ENCODE assay signal across 24 cellular contexts in genomic region chr17:46197526-46197925, GRCh38. TPM values are rescaled to one million over a fixed set of nuclear protein-coding genes. Genes with fewer than 3 reads are reported as not detected.
DNase-seq lines count a peak whose midpoint lies in the region; ATAC-seq and TF ChIP-seq lines count a peak whose summit lies in the region.
"Had no signal": no experiment of that assay in that cellular context is flagged by ENCODE, and none has a peak within 500 bp of the region (broad histone marks: within the 10 kb centered on the region; RNA-seq: fewer than 3 reads in every experiment).

No MANE protein-coding gene starts in this region.

- 83% methylated on average over 6 of the region's 6 CpGs for WGBS in lower leg skin, 2 donors

- no peaks in the 10 kb centered on the region for H3K9me3 ChIP-seq in CD8-positive, alpha-beta T cell (ENCODE audit: low read length)
- H3K9me3 ChIP-seq in naive thymus-derived CD4-positive, alpha-beta T cell (ENCODE audit: control insufficient read depth in 2 of 3, low read length in 3 of 3): no peaks in the 10 kb centered on the region
- H3K9me3 ChIP-seq in MG63 (no peaks in the 10 kb centered on the region), A673 (ENCODE audit: low read depth, low read length, poor library complexity, severe bottlenecking) (no peaks in the 10 kb centered on the region)
- H3K9me3 ChIP-seq: adrenal gland, esophagus muscularis mucosa, ovary, spleen, uterus had no signal

- no TSS peak for BruUV-seq in A673 (replicated peaks; lab: Mats Ljungman, UMichigan)

- no peak for TF ChIP-seq CTCF in CD8-positive, alpha-beta T cell (IDR thresholded peaks at IDR 0.05)
- TF ChIP-seq CTCF in activated CD8-positive, alpha-beta T cell treated with anti-CD3 and anti-CD28 coated beads for 36 hours (IDR thresholded peaks at IDR 0.05): no peak
- TF ChIP-seq CTCF in lower leg skin (IDR thresholded peaks at IDR 0.05) (no peak), A673 (conservative IDR thresholded peaks at IDR 0.05; ENCODE audit: low read depth, low read length) (no peak)

- no peak for ATAC-seq in activated T-cell treated with anti-CD3 and anti-CD28 coated beads, Interleukin-2, amount 50 U/mL, for 4 hours
- no peak for ATAC-seq in CD8-positive, alpha-beta T cell
- ATAC-seq in activated CD8-positive, alpha-beta T cell treated with anti-CD3 and anti-CD28 coated beads for 36 hours: no peak
- no peak for ATAC-seq in naive thymus-derived CD4-positive, alpha-beta T cell
- ATAC-seq: left lobe of liver; stimulated activated memory B cell treated with anti-CD40 and anti-IgM and Interleukin-4, amounts not matched to agents 10 μg/mL and 1 μg/mL and 100 μg/mL, for 72 hours had no signal

- intact Hi-C loops in CD8-positive, alpha-beta T cell (cut with DNase I, micrococcal nuclease): loop anchor here in 1 of 2 experiments (10.0 kb wide), 1 partner anchor 727 kb away; the partner anchor contains the start of gene GOSR2
- intact Hi-C loops in activated CD8-positive, alpha-beta T cell treated with anti-CD3 and anti-CD28 coated beads for 36 hours (cut with micrococcal nuclease): no loop called here
- intact Hi-C loops in naive thymus-derived CD4-positive, alpha-beta T cell (cut with micrococcal nuclease): loop anchor here in 1 of 2 donors (10.0 kb wide), 1 partner anchor 883 kb away; the partner anchor contains the start of gene MAP3K14
- intact Hi-C loops in lower leg skin (cut with DNase I; ENCODE audit: low total_unique reads) (no loop called here), A673 (cut with micrococcal nuclease; ENCODE audit: unreplicated experiment) (loop anchor here (10.0 kb wide), 1 partner anchor 153 kb away; no protein-coding TSS in a partner anchor)

- peaks cover 9% of the 10 kb centered on the region for H3K36me3 Mint-ChIP-seq in activated T-cell treated with anti-CD3 and anti-CD28 coated beads, Interleukin-2, amount 50 U/mL, for 24 hours (ENCODE audit: low read depth)
- peaks cover 5% of the 10 kb centered on the region for H3K36me3 Mint-ChIP-seq in activated T-cell treated with anti-CD3 and anti-CD28 coated beads, Interleukin-2, amount 50 U/mL, for 4 hours (ENCODE audit: insufficient read depth)
- peaks cover 4% of the 10 kb centered on the region for H3K36me3 Mint-ChIP-seq in CD8-positive, alpha-beta T cell
- H3K36me3 Mint-ChIP-seq in activated CD8-positive, alpha-beta T cell treated with anti-CD3 and anti-CD28 coated beads for 36 hours (ENCODE audit: low read depth): peaks cover 9% of the 10 kb centered on the region
- peaks cover 0 to 15% (median 4%) of the 10 kb centered on the region in 5 donors for H3K36me3 Mint-ChIP-seq in naive thymus-derived CD4-positive, alpha-beta T cell

- POLR2A ChIA-PET in CD8-positive, alpha-beta T cell (lab: Charles Lee): interaction anchor here (0.6 to 0.7 kb wide), 2 partner anchors 16 to 60 kb away, joined by 6 to 7 read pairs; no protein-coding TSS in a partner anchor
- POLR2A ChIA-PET in activated CD8-positive, alpha-beta T cell treated with anti-CD3 and anti-CD28 coated beads for 36 hours (lab: Charles Lee): interaction anchor here (0.6 kb wide), 1 partner anchor 46 kb away, joined by 4 read pairs; no protein-coding TSS in a partner anchor
- POLR2A ChIA-PET in naive thymus-derived CD4-positive, alpha-beta T cell (lab: Charles Lee): interaction anchor here (0.6 to 1.4 kb wide), 3 partner anchors 13 to 118 kb away, joined by 3 to 6 read pairs (median 3); no protein-coding TSS in a partner anchor
- POLR2A ChIA-PET in A673 (lab: Charles Lee; ENCODE audit: low non-redundant PET): no interaction called here

- no peaks in the 10 kb centered on the region for H3K27me3 ChIP-seq in CD8-positive, alpha-beta T cell (ENCODE audit: insufficient read depth, low read length)
- no peaks in the 10 kb centered on the region for H3K27me3 ChIP-seq in naive thymus-derived CD4-positive, alpha-beta T cell (ENCODE audit: control insufficient read depth in 2 of 2, insufficient read depth in 2 of 2, low read length in 2 of 2)
- no peaks in the 10 kb centered on the region for H3K27me3 ChIP-seq in MG63
- no peaks in the 10 kb centered on the region for H3K27me3 ChIP-seq in A673 (replicated peaks; ENCODE audit: insufficient read depth, low read depth, low read length, poor library complexity)
- H3K27me3 ChIP-seq: adrenal gland, brain microvascular endothelial cell, esophagus muscularis mucosa, ovary, spleen, uterus had no signal

- no peaks in the 10 kb centered on the region for H3K9me3 Mint-ChIP-seq in activated T-cell treated with anti-CD3 and anti-CD28 coated beads, Interleukin-2, amount 50 U/mL, for 24 hours
- H3K9me3 Mint-ChIP-seq in activated T-cell treated with anti-CD3 and anti-CD28 coated beads, Interleukin-2, amount 50 U/mL, for 4 hours: no peaks in the 10 kb centered on the region
- H3K9me3 Mint-ChIP-seq in CD8-positive, alpha-beta T cell: no peaks in the 10 kb centered on the region
- peaks cover 3% of the 10 kb centered on the region for H3K9me3 Mint-ChIP-seq in activated CD8-positive, alpha-beta T cell treated with anti-CD3 and anti-CD28 coated beads for 36 hours
- H3K9me3 Mint-ChIP-seq in naive thymus-derived CD4-positive, alpha-beta T cell: peaks cover 0 to under 1% (median 0%) of the 10 kb centered on the region in 11 donors
- H3K9me3 Mint-ChIP-seq: stimulated activated memory B cell treated with anti-CD40 and anti-IgM and Interleukin-4, amounts not matched to agents 10 μg/mL and 1 μg/mL and 100 μg/mL, for 72 hours had no signal

- H3K36me3 ChIP-seq in CD8-positive, alpha-beta T cell (ENCODE audit: insufficient read depth, low read length): no peaks in the 10 kb centered on the region
- peaks cover 0 to 6% (median 0%) of the 10 kb centered on the region in 3 experiments for H3K36me3 ChIP-seq in naive thymus-derived CD4-positive, alpha-beta T cell (ENCODE audit: control insufficient read depth in 2 of 3, insufficient read depth in 3 of 3, low read length in 3 of 3)
- peaks cover under 1% of the 10 kb centered on the region for H3K36me3 ChIP-seq in MG63
- H3K36me3 ChIP-seq in A673 (ENCODE audit: insufficient read depth, low read length, poor library complexity, severe bottlenecking): no peaks in the 10 kb centered on the region
- H3K36me3 ChIP-seq: adrenal gland, brain microvascular endothelial cell, ovary, uterus had no signal

- CTCF ChIA-PET in CD8-positive, alpha-beta T cell (lab: Charles Lee): interaction anchor here (3.3 kb wide), 1 partner anchor 15 kb away, joined by 25 read pairs; no protein-coding TSS in a partner anchor
- CTCF ChIA-PET in activated CD8-positive, alpha-beta T cell treated with anti-CD3 and anti-CD28 coated beads for 36 hours (lab: Charles Lee): no interaction called here
- CTCF ChIA-PET in naive thymus-derived CD4-positive, alpha-beta T cell (lab: Charles Lee): interaction anchor here (0.7 to 3.0 kb wide), 3 partner anchors 14 to 63 kb away, joined by 3 to 40 read pairs (median 4); no protein-coding TSS in a partner anchor
- CTCF ChIA-PET in A673 (lab: Charles Lee): no interaction called here

- H3K4me3 ChIP-seq in CD8-positive, alpha-beta T cell (ENCODE audit: low read depth, low read length): no peak overlapping the region
- no peak overlapping the region for H3K4me3 ChIP-seq in naive thymus-derived CD4-positive, alpha-beta T cell (ENCODE audit: low read length)
- H3K4me3 ChIP-seq in MG63: no peak overlapping the region
- no peak overlapping the region for H3K4me3 ChIP-seq in lower leg skin (ENCODE audit: low read depth, poor library complexity, severe bottlenecking)
- no peak overlapping the region for H3K4me3 ChIP-seq in A673 (ENCODE audit: low read depth, low read length, poor library complexity, severe bottlenecking)
- H3K4me3 ChIP-seq: adrenal gland, esophagus muscularis mucosa, ovary, spleen, uterus had no signal

- H3K4me1 ChIP-seq in CD8-positive, alpha-beta T cell (ENCODE audit: insufficient read depth, low read length): peaks cover 50% of the 10 kb centered on the region
- H3K4me1 ChIP-seq in naive thymus-derived CD4-positive, alpha-beta T cell (ENCODE audit: control insufficient read depth in 2 of 2, insufficient read depth in 2 of 2, low read length in 2 of 2): peaks cover 25 to 39% of the 10 kb centered on the region in 2 donors
- peaks cover 9% of the 10 kb centered on the region for H3K4me1 ChIP-seq in A673 (ENCODE audit: insufficient read depth, low read length, poor library complexity, severe bottlenecking)

- H3K4me1 Mint-ChIP-seq in activated T-cell treated with anti-CD3 and anti-CD28 coated beads, Interleukin-2, amount 50 U/mL, for 24 hours (ENCODE audit: low read depth): peaks cover 58% of the 10 kb centered on the region
- peaks cover 62% of the 10 kb centered on the region for H3K4me1 Mint-ChIP-seq in activated T-cell treated with anti-CD3 and anti-CD28 coated beads, Interleukin-2, amount 50 U/mL, for 4 hours (ENCODE audit: low read depth)
- peaks cover 63% of the 10 kb centered on the region for H3K4me1 Mint-ChIP-seq in CD8-positive, alpha-beta T cell (ENCODE audit: low read depth)
- H3K4me1 Mint-ChIP-seq in activated CD8-positive, alpha-beta T cell treated with anti-CD3 and anti-CD28 coated beads for 36 hours (ENCODE audit: low read depth): peaks cover 51% of the 10 kb centered on the region
- peaks cover 37 to 83% (median 75%) of the 10 kb centered on the region in 7 donors for H3K4me1 Mint-ChIP-seq in naive thymus-derived CD4-positive, alpha-beta T cell

- H3K27me3 Mint-ChIP-seq in activated T-cell treated with anti-CD3 and anti-CD28 coated beads, Interleukin-2, amount 50 U/mL, for 24 hours: no peaks in the 10 kb centered on the region
- H3K27me3 Mint-ChIP-seq in activated T-cell treated with anti-CD3 and anti-CD28 coated beads, Interleukin-2, amount 50 U/mL, for 4 hours (ENCODE audit: low read depth): no peaks in the 10 kb centered on the region
- H3K27me3 Mint-ChIP-seq in CD8-positive, alpha-beta T cell (ENCODE audit: low read depth): no peaks in the 10 kb centered on the region
- H3K27me3 Mint-ChIP-seq in activated CD8-positive, alpha-beta T cell treated with anti-CD3 and anti-CD28 coated beads for 36 hours: no peaks in the 10 kb centered on the region
- H3K27me3 Mint-ChIP-seq in naive thymus-derived CD4-positive, alpha-beta T cell: no peaks in the 10 kb centered on the region
- H3K27me3 Mint-ChIP-seq: stimulated activated memory B cell treated with anti-CD40 and anti-IgM and Interleukin-4, amounts not matched to agents 10 μg/mL and 1 μg/mL and 100 μg/mL, for 72 hours had no signal

- H3K27ac Mint-ChIP-seq in activated T-cell treated with anti-CD3 and anti-CD28 coated beads, Interleukin-2, amount 50 U/mL, for 24 hours: peak overlapping the region; percentile 71
- peak overlapping the region; percentile 85 for H3K27ac Mint-ChIP-seq in CD8-positive, alpha-beta T cell
- H3K27ac Mint-ChIP-seq in activated CD8-positive, alpha-beta T cell treated with anti-CD3 and anti-CD28 coated beads for 36 hours: peak overlapping the region; percentile 75
- H3K27ac Mint-ChIP-seq in naive thymus-derived CD4-positive, alpha-beta T cell: peak overlapping the region; percentile 62 to 100 (median 93)
- H3K27ac Mint-ChIP-seq: stimulated activated memory B cell treated with anti-CD40 and anti-IgM and Interleukin-4, amounts not matched to agents 10 μg/mL and 1 μg/mL and 100 μg/mL, for 72 hours had no signal

- TF ChIP-seq POLR2A in lower leg skin (IDR thresholded peaks at IDR 0.05): no peak

- H3K4me3 Mint-ChIP-seq in activated T-cell treated with anti-CD3 and anti-CD28 coated beads, Interleukin-2, amount 50 U/mL, for 24 hours: no peak overlapping the region
- H3K4me3 Mint-ChIP-seq in activated T-cell treated with anti-CD3 and anti-CD28 coated beads, Interleukin-2, amount 50 U/mL, for 4 hours: no peak overlapping the region
- H3K4me3 Mint-ChIP-seq in CD8-positive, alpha-beta T cell: peak overlapping the region; percentile 35
- no peak overlapping the region for H3K4me3 Mint-ChIP-seq in activated CD8-positive, alpha-beta T cell treated with anti-CD3 and anti-CD28 coated beads for 36 hours
- H3K4me3 Mint-ChIP-seq in naive thymus-derived CD4-positive, alpha-beta T cell: peak overlapping the region; percentile 9 to 75 (median 54)
- H3K4me3 Mint-ChIP-seq: stimulated activated memory B cell treated with anti-CD40 and anti-IgM and Interleukin-4, amounts not matched to agents 10 μg/mL and 1 μg/mL and 100 μg/mL, for 72 hours had no signal

- peak overlapping the region; percentile 12 for H3K27ac ChIP-seq in CD8-positive, alpha-beta T cell (ENCODE audit: low read depth, low read length)
- H3K27ac ChIP-seq in naive thymus-derived CD4-positive, alpha-beta T cell (ENCODE audit: low read depth, low read length): peak overlapping the region; percentile 93
- no peak overlapping the region for H3K27ac ChIP-seq in A673 (ENCODE audit: low read depth, low read length, poor library complexity, severe bottlenecking)
- H3K27ac ChIP-seq: adrenal gland, brain microvascular endothelial cell, esophagus muscularis mucosa, ovary, spleen, uterus had no signal

- DNase-seq in activated T-cell treated with anti-CD3 and anti-CD28 coated beads, Interleukin-2, amount 50 U/mL, for 24 hours: no peak
- DNase-seq in activated T-cell treated with anti-CD3 and anti-CD28 coated beads, Interleukin-2, amount 50 U/mL, for 4 hours: no peak
- DNase-seq in CD8-positive, alpha-beta T cell: no peak
- no peak for DNase-seq in activated CD8-positive, alpha-beta T cell treated with anti-CD3 and anti-CD28 coated beads for 36 hours
- peak in 3 of 9 donors; percentile 30 to 50 (median 37) for DNase-seq in naive thymus-derived CD4-positive, alpha-beta T cell
- DNase-seq in MG63 (no peak), lower leg skin (ENCODE audit: low spot score in 2 of 2) (no peak), A673 (ENCODE audit: low spot score) (no peak)
- DNase-seq: adrenal gland; brain microvascular endothelial cell; EL; foreskin melanocyte; KG1; NCI-H2029; NCI-H226; NCI-H774; ovary; retina; spleen; stimulated activated CD4-positive, alpha-beta T cell treated with anti-CD3 and anti-CD28 coated beads, Interleukin-2, amount 100 ng/mL, for 48 hours; uterus had no signal

RNA-seq across cellular contexts. Expression of gene KANSL1, which starts 4.3 kb away (rescaled TPM):
- total RNA-seq in activated T-cell treated with anti-CD3 and anti-CD28 coated beads, Interleukin-2, amount 50 U/mL, for 4 hours: 10 to 100 TPM; 44.1 to 58.1 (median 47.7) TPM
- 100 to 1,000 TPM; 150 to 152 TPM for total RNA-seq in CD8-positive, alpha-beta T cell
- 10 to 100 TPM; 54.4 to 55.3 TPM for total RNA-seq in activated CD8-positive, alpha-beta T cell treated with anti-CD3 and anti-CD28 coated beads for 36 hours
- total RNA-seq in naive thymus-derived CD4-positive, alpha-beta T cell: 100 to 1,000 TPM; 121 to 230 (median 202) TPM
- 10 to 100 TPM; 17.4 to 24.0 TPM for polyA plus RNA-seq in naive thymus-derived CD4-positive, alpha-beta T cell
- 15.2 and 23.8 TPM in 2 replicates for total RNA-seq in MG63 (2014; rRNA removed; shearing (Covaris generic); ENCODE audit: low replicate concordance)
- total RNA-seq in lower leg skin (100 to 1,000 TPM in 1 of 4 donors, 10 to 100 TPM in 3; 53.8 to 107 (median 60.6) TPM), A673 (2021) (64.9 and 77.6 TPM in 2 replicates)

Comparison
In these comparisons a context has a peak if more than half of its experiments do, and no peak if none do; other contexts are left out.
1. H3K4me3 Mint-ChIP-seq: peak in CD8-positive, alpha-beta T cell (single experiment) and naive thymus-derived CD4-positive, alpha-beta T cell (10 of 10); none in activated T-cell treated with anti-CD3 and anti-CD28 coated beads, Interleukin-2, amount 50 U/mL, for 24 hours (single experiment), activated T-cell treated with anti-CD3 and anti-CD28 coated beads, Interleukin-2, amount 50 U/mL, for 4 hours (single experiment) and activated CD8-positive, alpha-beta T cell treated with anti-CD3 and anti-CD28 coated beads for 36 hours (single experiment).
2. CTCF ChIA-PET loops: an anchor here in CD8-positive, alpha-beta T cell (3.3 kb wide) and naive thymus-derived CD4-positive, alpha-beta T cell (0.7 to 3.0 kb wide); none called in activated CD8-positive, alpha-beta T cell treated with anti-CD3 and anti-CD28 coated beads for 36 hours and A673.
3. Peak in every context shown above with its lines, with median percentiles within 50 percentile points of each other: H3K27ac Mint-ChIP-seq.